In genomic region chr13:52846567-52847321, GRCh38 we compare ENCODE assay signal across 9 cellular contexts. TPM values are rescaled to one million over a fixed set of nuclear protein-coding genes. Genes with fewer than 3 reads are reported as not detected.
DNase-seq lines count a peak whose midpoint lies in the region; TF ChIP-seq lines count a peak whose summit lies in the region.
"Had no signal": no experiment of that assay in that cellular context is flagged by ENCODE, and none has a peak within 500 bp of the region (broad histone marks: within the 10 kb centered on the region; RNA-seq: fewer than 3 reads in every experiment).

No MANE protein-coding gene starts in this region.

- 0 to 2% methylated on average over 1 to 61 of the region's 100 CpGs for WGBS in testis, 2 donors

- peak overlapping the region in 1 of 2 donors; percentile 29 for H3K4me3 ChIP-seq in testis

- TF ChIP-seq POLR2A in testis (IDR thresholded peaks at IDR 0.05): no peak

- peak; percentile 16 to 49 (median 35) for TF ChIP-seq CTCF in testis (IDR thresholded peaks at IDR 0.05)

- DNase-seq in activated CD4-positive, alpha-beta T cell treated with anti-CD3 and anti-CD28 coated beads for 48 hours: peak; percentile 66
- DNase-seq in activated CD4-positive, alpha-beta T cell treated with anti-CD3 and anti-CD28 coated beads, Interleukin-2, amount 50 U/mL, for 1 hour: no peak
- DNase-seq in cerebellum (ENCODE audit: low spot score) (peak; percentile 15), kidney glomerular epithelial cell (lab: John Stamatoyannopoulos, UW) (peak; percentile 31), testis (peak; percentile 83), HPDE6-E6E7 (ENCODE audit: extremely low spot score) (no peak), NCI-H1417 treated with DMSO at 0.1 percent for 48 hours (lab: John Stamatoyannopoulos, UW) (no peak), NCI-H510A (lab: John Stamatoyannopoulos, UW) (no peak)

- H3K9me3 ChIP-seq in testis: no peaks in the 10 kb centered on the region

- intact Hi-C loops in testis (cut with DNase I; ENCODE audit: low total_unique reads): no loop called here

- no peaks in the 10 kb centered on the region for H3K4me1 ChIP-seq in testis

- H3K27me3 ChIP-seq in testis: no peaks in the 10 kb centered on the region

- H3K27ac ChIP-seq in testis: no peak overlapping the region
- H3K27ac ChIP-seq: BLaER1 treated with 17β-estradiol and CSF1 and Interleukin-3, amounts not matched to agents 10 nM and 100 nM had no signal

- no peaks in the 10 kb centered on the region for H3K36me3 ChIP-seq in testis (ENCODE audit: low read depth, missing control alignments)
- H3K36me3 ChIP-seq: BLaER1 treated with 17β-estradiol and CSF1 and Interleukin-3, amounts not matched to agents 10 nM and 100 nM had no signal

RNA-seq across cellular contexts. Expression of gene PCDH8, which starts 1.7 kb away (rescaled TPM):
- 42.9 TPM for total RNA-seq in cerebellum
- total RNA-seq in testis: 1 to 10 TPM; 1.5 to 6.8 TPM
- 5.1 TPM for polyA plus RNA-seq in testis (ENCODE audit: insufficient read depth, low read depth, low replicate concordance)

Comparison
In these comparisons a context has a peak if more than half of its experiments do, and no peak if none do; other contexts are left out.
1. DNase-seq: peak in activated CD4-positive, alpha-beta T cell treated with anti-CD3 and anti-CD28 coated beads for 48 hours (single experiment), cerebellum (single experiment), kidney glomerular epithelial cell (single experiment) and testis (single experiment); none in activated CD4-positive, alpha-beta T cell treated with anti-CD3 and anti-CD28 coated beads, Interleukin-2, amount 50 U/mL, for 1 hour (single experiment), HPDE6-E6E7 (single experiment), NCI-H1417 treated with DMSO at 0.1 percent for 48 hours (single experiment) and NCI-H510A (single experiment).